Comparison of ENCODE assay signal across 1 cellular context in genomic region chr2:207870814-207871213, GRCh38.
TF ChIP-seq lines count a peak whose summit lies in the region.

No MANE protein-coding gene starts in this region.

TF ChIP-seq in liver, 16 proteins besides CTCF, POLR2A, EP300 and RAD21 (continued from another document):
- TF ChIP-seq REST (IDR thresholded peaks at IDR 0.05) (no peak), RXRA (IDR thresholded peaks at IDR 0.05) (no peak), EGR1 (IDR thresholded peaks at IDR 0.05; ENCODE audit: low read depth in 2 of 2) (no peak), GABPA (IDR thresholded peaks at IDR 0.05 in 1 of 2, conservative IDR thresholded peaks at IDR 0.05 in 1 of 2) (no peak)
TF ChIP-seq in liver: peak in this region for 0.
